ENCODE assay signal across 16 cellular contexts in the genomic region with DNA sequence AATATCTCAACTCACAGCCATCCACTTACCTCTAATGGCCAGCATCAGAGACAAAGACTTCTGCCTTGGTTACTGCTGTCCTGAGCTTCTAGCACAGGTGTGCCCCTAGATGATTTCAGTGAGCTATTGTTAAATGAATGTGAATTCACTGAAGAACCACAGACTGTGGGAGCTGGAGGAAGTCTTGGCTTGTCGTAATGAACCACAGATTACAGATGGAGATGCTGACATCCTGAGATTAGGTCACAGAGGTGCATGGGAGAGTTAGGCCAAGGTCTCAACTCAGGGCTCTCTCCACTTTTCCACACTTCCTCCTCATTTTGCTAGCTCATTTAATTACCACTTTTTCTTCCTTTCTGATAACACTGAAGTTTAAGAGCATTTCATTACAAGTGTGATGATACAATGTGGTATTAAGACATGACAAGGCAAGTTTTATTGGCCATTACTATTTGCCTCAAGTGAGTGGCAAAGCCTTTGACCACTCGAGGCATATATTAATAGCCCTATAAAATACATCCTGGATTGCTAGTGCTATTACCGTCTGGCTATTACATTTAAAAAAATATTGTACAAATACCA. TPM values are rescaled to one million over a fixed set of nuclear protein-coding genes. Genes with fewer than 3 reads are reported as not detected.
DNase-seq lines count a peak whose midpoint lies in the region; ATAC-seq and TF ChIP-seq lines count a peak whose summit lies in the region.
"Had no signal": no experiment of that assay in that cellular context is flagged by ENCODE, and none has a peak within 500 bp of the region (broad histone marks: within the 10 kb centered on the region; RNA-seq: fewer than 3 reads in every experiment).

No MANE protein-coding gene starts in this region.

- no peaks in the 10 kb centered on the region for H3K27me3 ChIP-seq in MM.1S (replicated peaks; ENCODE audit: insufficient read depth, low read length)
- H3K27me3 ChIP-seq in naive thymus-derived CD4-positive, alpha-beta T cell (ENCODE audit: control insufficient read depth in 2 of 2, insufficient read depth in 2 of 2, low read length in 2 of 2) = no peaks in the 10 kb centered on the region
- H3K27me3 ChIP-seq: BE2C had no signal

- H3F3A ChIP-seq in MM.1S (ENCODE audit: insufficient read depth, low read length) = no peaks in the 10 kb centered on the region

- no peak overlapping the region for H3K9ac ChIP-seq in MM.1S (ENCODE audit: low read length)

- H3K4me2 ChIP-seq in MM.1S (ENCODE audit: low read depth, low read length) = no peak overlapping the region
- H3K4me2 ChIP-seq: PC-9 had no signal

- intact Hi-C loops in naive thymus-derived CD4-positive, alpha-beta T cell (cut with micrococcal nuclease) = no loop called here

- ATAC-seq in naive thymus-derived CD4-positive, alpha-beta T cell = peak; percentile 67
- ATAC-seq: GM12878 had no signal

- CTCF ChIA-PET in naive thymus-derived CD4-positive, alpha-beta T cell (lab: Charles Lee) = no interaction called here

- no peaks in the 10 kb centered on the region for H3K36me3 ChIP-seq in MM.1S (replicated peaks; ENCODE audit: insufficient read depth, low read length)
- H3K36me3 ChIP-seq in naive thymus-derived CD4-positive, alpha-beta T cell (ENCODE audit: control insufficient read depth in 2 of 3, insufficient read depth in 3 of 3, low read length in 3 of 3) = no peaks in the 10 kb centered on the region
- H3K36me3 ChIP-seq: BE2C had no signal

- no peaks in the 10 kb centered on the region for H3K9me2 ChIP-seq in MM.1S (replicated peaks; ENCODE audit: insufficient read depth, low read length)

- no peaks in the 10 kb centered on the region for H3K9me3 Mint-ChIP-seq in naive thymus-derived CD4-positive, alpha-beta T cell

- H3K4me3 Mint-ChIP-seq in naive thymus-derived CD4-positive, alpha-beta T cell = no peak overlapping the region

- H3K4me3 ChIP-seq in MM.1S (ENCODE audit: low read length) = no peak overlapping the region
- H3K4me3 ChIP-seq in naive thymus-derived CD4-positive, alpha-beta T cell (ENCODE audit: low read length) = no peak overlapping the region
- H3K4me3 ChIP-seq: GM12878, PC-9 had no signal

- H3K4me1 ChIP-seq in MM.1S (ENCODE audit: low read length) = no peaks in the 10 kb centered on the region
- no peaks in the 10 kb centered on the region for H3K4me1 ChIP-seq in naive thymus-derived CD4-positive, alpha-beta T cell (ENCODE audit: control insufficient read depth in 2 of 2, insufficient read depth in 2 of 2, low read length in 2 of 2)
- H3K4me1 ChIP-seq: BE2C had no signal

- no peak overlapping the region for H3K27ac ChIP-seq in MM.1S (ENCODE audit: low read length)
- H3K27ac ChIP-seq in naive thymus-derived CD4-positive, alpha-beta T cell (ENCODE audit: low read depth, low read length) = no peak overlapping the region
- H3K27ac ChIP-seq: PC-9 had no signal

- TF ChIP-seq CTCF in MM.1S (IDR thresholded peaks at IDR 0.05; ENCODE audit: low read length) = no peak

- POLR2A ChIA-PET in naive thymus-derived CD4-positive, alpha-beta T cell (lab: Charles Lee) = no interaction called here

- no peak overlapping the region for H3K27ac Mint-ChIP-seq in naive thymus-derived CD4-positive, alpha-beta T cell

- peaks cover 0 to 5% (median 0%) of the 10 kb centered on the region in 5 donors for H3K36me3 Mint-ChIP-seq in naive thymus-derived CD4-positive, alpha-beta T cell

- H3K4me1 Mint-ChIP-seq in naive thymus-derived CD4-positive, alpha-beta T cell = peaks cover 0 to 34% (median 5%) of the 10 kb centered on the region in 7 donors

- H4K20me1 ChIP-seq in MM.1S (ENCODE audit: insufficient read depth, low read length) = no peaks in the 10 kb centered on the region

- H3K79me2 ChIP-seq in MM.1S (ENCODE audit: low read length) = no peaks in the 10 kb centered on the region

- H3K9me3 ChIP-seq in MM.1S (replicated peaks; ENCODE audit: insufficient read depth, low read length) = no peaks in the 10 kb centered on the region
- no peaks in the 10 kb centered on the region for H3K9me3 ChIP-seq in naive thymus-derived CD4-positive, alpha-beta T cell (ENCODE audit: control insufficient read depth in 2 of 3, low read length in 3 of 3)
- H3K9me3 ChIP-seq: BE2C had no signal

- peaks cover 4 to 23% (median 12%) of the 10 kb centered on the region in 5 donors for H3K27me3 Mint-ChIP-seq in naive thymus-derived CD4-positive, alpha-beta T cell

- H2AFZ ChIP-seq in MM.1S (ENCODE audit: low read length) = no peak overlapping the region
- H2AFZ ChIP-seq: PC-9 had no signal

- DNase-seq in GF-D8 (lab: John Stamatoyannopoulos, UW) = peak; percentile 91
- peak; percentile 38 for DNase-seq in MM.1S
- peak; percentile 9 for DNase-seq in UCSD-AML1 (lab: John Stamatoyannopoulos, UW; ENCODE audit: unreplicated experiment)
- DNase-seq in naive thymus-derived CD4-positive, alpha-beta T cell = no peak
- DNase-seq in CD1c-positive myeloid dendritic cell (ENCODE audit: extremely low spot score) = no peak
- DNase-seq in cerebellar cortex (ENCODE audit: low spot score) = no peak
- no peak for DNase-seq in GM19240 (ENCODE audit: insufficient read length, low spot score)
- DNase-seq: BE2C, HCEC 1CT, IMR-90, NCI-H1436 treated with DMSO at 0.1 percent for 48 hours, NCI-H2081, NCI-H345, NCI-H526 treated with DMSO at 0.1 percent for 48 hours, PC-9 had no signal

RNA-seq across cellular contexts. Expression of a gene that starts 30.8 kb away (rescaled TPM):
- total RNA-seq in naive thymus-derived CD4-positive, alpha-beta T cell = 1 to 10 TPM in 4 of 5 experiments, not detected in 1; 1.9 to 4.8 (median 3.6) TPM
- under 1 TPM; 0.17 to 0.30 TPM for polyA plus RNA-seq in naive thymus-derived CD4-positive, alpha-beta T cell

Comparison
In these comparisons a context has a peak if more than half of its experiments do, and no peak if none do; other contexts are left out.
1. DNase-seq: peak in GF-D8 (single experiment), MM.1S (single experiment) and UCSD-AML1 (single experiment); none in naive thymus-derived CD4-positive, alpha-beta T cell (0 of 9), CD1c-positive myeloid dendritic cell (single experiment), cerebellar cortex (single experiment) and GM19240 (single experiment).